Comparison of ENCODE assay signal across 14 cellular contexts in the genomic region with DNA sequence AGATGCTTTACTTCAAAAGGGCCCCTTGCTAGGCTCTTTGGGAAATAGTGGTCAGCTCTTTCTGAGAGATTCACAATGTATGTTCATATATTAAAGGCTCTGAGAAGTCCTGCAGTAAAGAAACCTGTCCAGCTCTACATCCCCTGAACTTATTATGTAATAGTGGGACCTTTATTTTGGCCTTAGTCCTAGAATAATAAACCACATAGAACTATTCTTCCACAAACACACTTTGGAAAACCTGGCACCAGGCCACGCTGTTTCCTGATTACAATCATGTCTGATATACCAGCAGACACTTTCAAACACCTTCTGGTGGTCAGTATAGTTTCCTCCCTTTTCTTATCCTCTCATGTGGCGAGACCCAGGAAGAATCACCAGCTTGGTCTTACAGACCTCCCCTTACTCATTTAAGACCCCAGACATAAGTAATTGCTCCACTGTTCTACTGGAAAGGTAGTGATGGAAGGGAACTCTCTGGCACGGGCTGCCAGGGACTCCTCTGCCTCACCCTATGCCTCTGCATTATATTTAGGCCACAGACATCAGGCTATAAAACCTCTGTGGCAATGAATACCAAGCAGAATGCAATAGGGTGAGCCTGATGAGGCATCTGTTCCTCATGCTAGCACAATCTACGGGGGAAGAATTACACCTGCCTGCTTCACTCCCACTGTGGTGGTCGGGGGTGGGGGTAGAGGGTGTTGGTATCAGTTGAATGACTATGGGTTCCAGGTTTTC. TPM values are rescaled to one million over a fixed set of nuclear protein-coding genes. Genes with fewer than 3 reads are reported as not detected.
DNase-seq lines count a peak whose midpoint lies in the region; ATAC-seq and TF ChIP-seq lines count a peak whose summit lies in the region.
"Had no signal": no experiment of that assay in that cellular context is flagged by ENCODE, and none has a peak within 500 bp of the region (broad histone marks: within the 10 kb centered on the region; RNA-seq: fewer than 3 reads in every experiment).

No MANE protein-coding gene starts in this region.

- no peaks in the 10 kb centered on the region for H3K9me3 ChIP-seq in stomach
- H3K9me3 ChIP-seq: suprapubic skin had no signal

- WGBS in stomach, 5 donors: 45 to 63% (median 55%) methylated on average over 4 to 5 of the region's 5 CpGs

- intact Hi-C loops in left cardiac atrium (cut with DNase I) (no loop called here), stomach (cut with DNase I; ENCODE audit: low total_unique reads) (no loop called here)

- in situ Hi-C loops in KBM-7 (cut with MboI; ENCODE audit: low pct_unique_long_range_greater_than_20kb, low sequenced_read_pairs): no loop called here

- H3K27me3 ChIP-seq in stomach: no peaks in the 10 kb centered on the region
- H3K27me3 ChIP-seq: suprapubic skin had no signal

- DNase-seq in LHCN-M2 (ENCODE audit: low read depth) (peak; percentile 30), left cardiac atrium (peak; percentile 76), stomach (peak; percentile 85), SK-N-DZ (ENCODE audit: low spot score) (no peak), CD1c-positive myeloid dendritic cell (ENCODE audit: extremely low spot score) (no peak), KBM-7 (no peak)
- DNase-seq: central memory CD4-positive, alpha-beta T cell; immature natural killer cell; naive B cell; NCI-H1092 treated with DMSO at 0.1 percent for 48 hours; NCI-H774 had no signal

- TF ChIP-seq CTCF in VCaP (conservative IDR thresholded peaks at IDR 0.05): no peak
- TF ChIP-seq CTCF in stomach (IDR thresholded peaks at IDR 0.05): no peak

- H3K27ac ChIP-seq in VCaP (peak overlapping the region; percentile 60), stomach (peak overlapping the region in 1 of 5 donors; percentile 43)
- H3K27ac ChIP-seq: suprapubic skin had no signal

- H3K4me1 ChIP-seq in stomach: peaks cover 0 to 15% (median 0%) of the 10 kb centered on the region in 4 donors
- H3K4me1 ChIP-seq: suprapubic skin had no signal

- no peak for TF ChIP-seq EP300 in stomach (IDR thresholded peaks at IDR 0.05)

- H3K4me3 ChIP-seq in stomach: no peak overlapping the region
- H3K4me3 ChIP-seq: suprapubic skin had no signal

- no peak for ATAC-seq in left cardiac atrium
- ATAC-seq: esophagus mucosa had no signal

- H3K36me3 ChIP-seq in stomach: no peaks in the 10 kb centered on the region
- H3K36me3 ChIP-seq: suprapubic skin had no signal

- no peak for TF ChIP-seq POLR2A in stomach (IDR thresholded peaks at IDR 0.05)

RNA-seq across cellular contexts. Expression of gene PPEF1, which starts 5.7 kb away (rescaled TPM):
- not detected in 2 replicates for total RNA-seq in LHCN-M2 (2014; rRNA removed)
- polyA plus RNA-seq in LHCN-M2 (2012): not detected
- total RNA-seq in left cardiac atrium: 1 to 10 TPM in 1 of 2 donors, under 1 TPM in 1; 0.09 to 1.4 TPM
- total RNA-seq in stomach: 1 to 10 TPM in 1 of 5 donors, not detected in 4; 1.3 TPM
- under 1 TPM; 0.08 to 0.31 (median 0.12) TPM for polyA plus RNA-seq in stomach
- polyA plus RNA-seq in SK-N-DZ (2014; cell fraction: cytosol; rRNA removed): 1.3 and 1.9 TPM in 2 replicates
- polyA plus RNA-seq in SK-N-DZ (2014; cell fraction: nucleus; rRNA removed): 0.88 and 2.4 TPM in 2 replicates
- total RNA-seq: esophagus mucosa had no signal

RNA-seq across cellular contexts. Expression of gene RS1, which starts 29.9 kb away (rescaled TPM):
- total RNA-seq in LHCN-M2 (2014; rRNA removed): not detected in 2 replicates
- polyA plus RNA-seq in LHCN-M2 (2012): not detected
- not detected for total RNA-seq in left cardiac atrium
- total RNA-seq in stomach: not detected
- polyA plus RNA-seq in stomach: not detected
- polyA plus RNA-seq in SK-N-DZ (2014; cell fraction: cytosol; rRNA removed): not detected in 2 replicates
- polyA plus RNA-seq in SK-N-DZ (2014; cell fraction: nucleus; rRNA removed): not detected in 2 replicates
- total RNA-seq: esophagus mucosa, suprapubic skin had no signal
- polyA plus RNA-seq: immature natural killer cell had no signal

Comparison
In these comparisons a context has a peak if more than half of its experiments do, and no peak if none do; other contexts are left out.
1. DNase-seq: peak in LHCN-M2 (single experiment), left cardiac atrium (single experiment) and stomach (single experiment); none in SK-N-DZ (single experiment), CD1c-positive myeloid dendritic cell (single experiment) and KBM-7 (single experiment).